Comparison of ENCODE assay signal across 19 cellular contexts in the genomic region with DNA sequence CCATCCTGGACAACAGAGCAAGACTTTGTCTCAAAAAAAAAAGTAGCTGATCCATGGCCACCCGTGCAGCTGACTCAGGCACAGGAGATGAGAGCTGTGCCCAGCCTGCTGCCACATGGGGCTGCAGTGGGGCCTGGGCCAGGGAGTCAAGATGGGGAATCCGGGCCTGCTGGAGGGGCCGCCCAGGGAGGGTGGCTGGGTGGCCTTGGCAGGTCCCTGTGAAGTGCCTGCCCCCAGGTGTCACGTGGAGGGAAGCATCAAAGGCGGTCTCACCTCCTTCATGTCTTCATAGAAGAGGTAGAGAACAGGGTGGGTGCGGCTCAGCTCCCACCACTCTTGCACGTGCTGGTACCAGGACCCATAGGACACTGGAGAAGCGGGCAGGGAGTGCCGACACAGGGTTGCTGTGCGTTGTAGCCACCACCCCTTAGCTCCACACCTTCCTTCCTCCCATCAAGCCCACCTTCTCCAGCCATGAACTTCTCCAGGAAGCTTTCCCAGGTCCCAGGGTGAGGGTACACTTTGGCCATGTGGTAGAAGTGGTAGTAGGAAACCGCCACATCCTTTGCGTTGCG. TPM values are rescaled to one million over a fixed set of nuclear protein-coding genes. Genes with fewer than 3 reads are reported as not detected.
DNase-seq lines count a peak whose midpoint lies in the region; ATAC-seq and TF ChIP-seq lines count a peak whose summit lies in the region.
"Had no signal": no experiment of that assay in that cellular context is flagged by ENCODE, and none has a peak within 500 bp of the region (broad histone marks: within the 10 kb centered on the region; RNA-seq: fewer than 3 reads in every experiment).

No MANE protein-coding gene starts in this region.

- DNase-seq in activated CD4-positive, alpha-beta T cell treated with anti-CD3 and anti-CD28 coated beads, Interleukin-2, amount 10 ng/mL, durations not matched to agents 7 days and 5 days, result no peak
- DNase-seq in activated CD4-positive, alpha-beta T cell treated with anti-CD3 and anti-CD28 coated beads for 4 hours, result no peak
- DNase-seq in CD14-positive monocyte (ENCODE audit: low spot score) (peak; percentile 12), foreskin keratinocyte (no peak), globus pallidus (ENCODE audit: low spot score) (no peak)
- DNase-seq in activated naive CD8-positive, alpha-beta T cell treated with anti-CD3 and anti-CD28 coated beads for 36 hours, result no peak
- no peak for DNase-seq in naive thymus-derived CD8-positive, alpha-beta T cell
- DNase-seq: AML-193, Calu3, DMS53, NCI-H1092 treated with DMSO at 0.1 percent for 48 hours, NCI-H2081, NCI-H748 treated with DMSO at 0.1 percent for 48 hours had no signal

- no peak overlapping the region for H3K27ac ChIP-seq in foreskin keratinocyte
- H3K27ac ChIP-seq: 22Rv1 had no signal

- H3K4me1 Mint-ChIP-seq in activated CD4-positive, alpha-beta T cell treated with anti-CD3 and anti-CD28 coated beads, Interleukin-2, amount 10 ng/mL, durations not matched to agents 7 days and 5 days, result peaks cover 7% of the 10 kb centered on the region
- H3K4me1 Mint-ChIP-seq in CD14-positive monocyte, result peaks cover 19% of the 10 kb centered on the region
- H3K4me1 Mint-ChIP-seq in activated naive CD8-positive, alpha-beta T cell treated with anti-CD3 and anti-CD28 coated beads for 36 hours, result peaks cover 12% of the 10 kb centered on the region
- peaks cover 2 to 20% (median 10%) of the 10 kb centered on the region in 4 donors for H3K4me1 Mint-ChIP-seq in naive thymus-derived CD8-positive, alpha-beta T cell

- intact Hi-C loops in CD14-positive monocyte (cut with micrococcal nuclease), result no loop called here

- no peaks in the 10 kb centered on the region for H3K27me3 ChIP-seq in foreskin keratinocyte

- H3K36me3 Mint-ChIP-seq in activated CD4-positive, alpha-beta T cell treated with anti-CD3 and anti-CD28 coated beads, Interleukin-2, amount 10 ng/mL, durations not matched to agents 7 days and 5 days (ENCODE audit: low read depth), result peaks cover 17% of the 10 kb centered on the region
- H3K36me3 Mint-ChIP-seq in CD14-positive monocyte, result peaks cover 50 to 51% of the 10 kb centered on the region in 2 donors
- H3K36me3 Mint-ChIP-seq in activated naive CD8-positive, alpha-beta T cell treated with anti-CD3 and anti-CD28 coated beads for 36 hours, result peaks cover 5% of the 10 kb centered on the region
- H3K36me3 Mint-ChIP-seq in naive thymus-derived CD8-positive, alpha-beta T cell, result peaks cover 0 to 45% (median 4%) of the 10 kb centered on the region in 3 donors

- no peaks in the 10 kb centered on the region for H3K9me3 Mint-ChIP-seq in activated CD4-positive, alpha-beta T cell treated with anti-CD3 and anti-CD28 coated beads, Interleukin-2, amount 10 ng/mL, durations not matched to agents 7 days and 5 days
- H3K9me3 Mint-ChIP-seq in CD14-positive monocyte, result no peaks in the 10 kb centered on the region
- H3K9me3 Mint-ChIP-seq in activated naive CD8-positive, alpha-beta T cell treated with anti-CD3 and anti-CD28 coated beads for 36 hours, result no peaks in the 10 kb centered on the region
- H3K9me3 Mint-ChIP-seq in naive thymus-derived CD8-positive, alpha-beta T cell, result no peaks in the 10 kb centered on the region

- H3K4me3 Mint-ChIP-seq in activated CD4-positive, alpha-beta T cell treated with anti-CD3 and anti-CD28 coated beads, Interleukin-2, amount 10 ng/mL, durations not matched to agents 7 days and 5 days, result no peak overlapping the region
- no peak overlapping the region for H3K4me3 Mint-ChIP-seq in CD14-positive monocyte
- H3K4me3 Mint-ChIP-seq in activated naive CD8-positive, alpha-beta T cell treated with anti-CD3 and anti-CD28 coated beads for 36 hours, result no peak overlapping the region
- H3K4me3 Mint-ChIP-seq in naive thymus-derived CD8-positive, alpha-beta T cell, result no peak overlapping the region

- CTCF ChIA-PET in activated CD4-positive, alpha-beta T cell treated with anti-CD3 and anti-CD28 coated beads, Interleukin-2, amount 10 ng/mL, durations not matched to agents 7 days and 5 days (lab: Charles Lee), result interaction anchor here (2.8 kb wide), 1 partner anchor 11 kb away, joined by 10 read pairs; no protein-coding TSS in a partner anchor

- no peaks in the 10 kb centered on the region for H3K4me1 ChIP-seq in foreskin keratinocyte

- TF ChIP-seq CTCF in CD14-positive monocyte (IDR thresholded peaks at IDR 0.05) (no peak), foreskin keratinocyte (conservative IDR thresholded peaks at IDR 0.05) (no peak)

- H3K27ac Mint-ChIP-seq in activated CD4-positive, alpha-beta T cell treated with anti-CD3 and anti-CD28 coated beads, Interleukin-2, amount 10 ng/mL, durations not matched to agents 7 days and 5 days, result peak overlapping the region; percentile 31
- no peak overlapping the region for H3K27ac Mint-ChIP-seq in CD14-positive monocyte
- peak overlapping the region; percentile 74 for H3K27ac Mint-ChIP-seq in activated naive CD8-positive, alpha-beta T cell treated with anti-CD3 and anti-CD28 coated beads for 36 hours
- H3K27ac Mint-ChIP-seq in naive thymus-derived CD8-positive, alpha-beta T cell, result peak overlapping the region in 8 of 10 donors; percentile 29 to 82 (median 72)

- ATAC-seq in naive thymus-derived CD8-positive, alpha-beta T cell, result no peak
- ATAC-seq in GM21717 (IDR thresholded peaks at IDR 0.05; ENCODE audit: unreplicated experiment) (no peak), foreskin keratinocyte (no peak)
- ATAC-seq: Right ventricle myocardium inferior had no signal

- no peaks in the 10 kb centered on the region for H3K27me3 Mint-ChIP-seq in activated CD4-positive, alpha-beta T cell treated with anti-CD3 and anti-CD28 coated beads, Interleukin-2, amount 10 ng/mL, durations not matched to agents 7 days and 5 days
- H3K27me3 Mint-ChIP-seq in CD14-positive monocyte (ENCODE audit: low read depth in 3 of 3), result peaks cover 0 to 4% (median 3%) of the 10 kb centered on the region in 3 donors
- no peaks in the 10 kb centered on the region for H3K27me3 Mint-ChIP-seq in activated naive CD8-positive, alpha-beta T cell treated with anti-CD3 and anti-CD28 coated beads for 36 hours
- no peaks in the 10 kb centered on the region for H3K27me3 Mint-ChIP-seq in naive thymus-derived CD8-positive, alpha-beta T cell

- POLR2A ChIA-PET in activated CD4-positive, alpha-beta T cell treated with anti-CD3 and anti-CD28 coated beads, Interleukin-2, amount 10 ng/mL, durations not matched to agents 7 days and 5 days (lab: Charles Lee), result interaction anchor here (0.6 kb wide), 1 partner anchor 13 kb away, joined by 3 read pairs; no protein-coding TSS in a partner anchor
- POLR2A ChIA-PET in naive thymus-derived CD8-positive, alpha-beta T cell (lab: Charles Lee), result no interaction called here

RNA-seq across cellular contexts. Expression of gene SULT1A2, which starts 3.8 kb away (rescaled TPM):
- total RNA-seq in activated CD4-positive, alpha-beta T cell treated with anti-CD3 and anti-CD28 coated beads, Interleukin-2, amount 10 ng/mL, durations not matched to agents 7 days and 5 days, result under 1 TPM; 0.27 to 0.50 TPM
- polyA plus RNA-seq in CD14-positive monocyte (1 to 10 TPM in 1 of 2 donors, not detected in 1; 1.1 TPM), foreskin keratinocyte (0.06 TPM in 2 replicates)
- under 1 TPM; 0.24 to 0.68 TPM for total RNA-seq in activated naive CD8-positive, alpha-beta T cell treated with anti-CD3 and anti-CD28 coated beads for 36 hours
- total RNA-seq in naive thymus-derived CD8-positive, alpha-beta T cell, result 1 to 10 TPM in 1 of 2 experiments, under 1 TPM in 1; 0.66 to 2.1 TPM
- polyA plus RNA-seq in naive thymus-derived CD8-positive, alpha-beta T cell, result not detected
- 0.25 TPM in 1 of 2 replicates, not detected in the other for total RNA-seq in foreskin keratinocyte

RNA-seq across cellular contexts. Expression of gene SULT1A1, which starts 16.8 kb away (rescaled TPM):
- total RNA-seq in activated CD4-positive, alpha-beta T cell treated with anti-CD3 and anti-CD28 coated beads, Interleukin-2, amount 10 ng/mL, durations not matched to agents 7 days and 5 days, result 10 to 100 TPM; 11.1 to 11.3 TPM
- polyA plus RNA-seq in CD14-positive monocyte, result 100 to 1,000 TPM; 320 to 362 TPM
- 10 to 100 TPM; 11.6 to 13.3 TPM for total RNA-seq in activated naive CD8-positive, alpha-beta T cell treated with anti-CD3 and anti-CD28 coated beads for 36 hours
- 10 to 100 TPM; 20.5 to 20.9 TPM for total RNA-seq in naive thymus-derived CD8-positive, alpha-beta T cell
- 10 to 100 TPM in 1 of 3 donors, 1 to 10 TPM in 2; 3.3 to 12.6 (median 9.7) TPM for polyA plus RNA-seq in naive thymus-derived CD8-positive, alpha-beta T cell
- 1.6 and 1.8 TPM in 2 replicates for total RNA-seq in foreskin keratinocyte
- 1.8 TPM in 2 replicates for polyA plus RNA-seq in foreskin keratinocyte

RNA-seq across cellular contexts. Expression of gene SGF29, which starts 39.3 kb away (rescaled TPM):
- 10 to 100 TPM; 49.3 to 60.6 TPM for total RNA-seq in activated CD4-positive, alpha-beta T cell treated with anti-CD3 and anti-CD28 coated beads, Interleukin-2, amount 10 ng/mL, durations not matched to agents 7 days and 5 days
- polyA plus RNA-seq in CD14-positive monocyte, result 10 to 100 TPM; 18.8 to 24.3 TPM
- total RNA-seq in activated naive CD8-positive, alpha-beta T cell treated with anti-CD3 and anti-CD28 coated beads for 36 hours, result 10 to 100 TPM; 27.7 to 30.0 TPM
- total RNA-seq in naive thymus-derived CD8-positive, alpha-beta T cell, result 10 to 100 TPM; 68.3 to 73.0 TPM
- polyA plus RNA-seq in naive thymus-derived CD8-positive, alpha-beta T cell, result 10 to 100 TPM; 48.3 to 71.7 (median 50.4) TPM
- 19.2 and 25.9 TPM in 2 replicates for total RNA-seq in foreskin keratinocyte
- polyA plus RNA-seq in foreskin keratinocyte, result 16.8 and 20.3 TPM in 2 replicates

RNA-seq across cellular contexts. Expression of gene NPIPB8, which starts 44.8 kb away (rescaled TPM):
- total RNA-seq in activated CD4-positive, alpha-beta T cell treated with anti-CD3 and anti-CD28 coated beads, Interleukin-2, amount 10 ng/mL, durations not matched to agents 7 days and 5 days, result under 1 TPM in 1 of 2 experiments, not detected in 1; 0.44 TPM
- not detected for polyA plus RNA-seq in CD14-positive monocyte
- total RNA-seq in activated naive CD8-positive, alpha-beta T cell treated with anti-CD3 and anti-CD28 coated beads for 36 hours, result under 1 TPM in 1 of 2 experiments, not detected in 1; 0.39 TPM
- total RNA-seq in naive thymus-derived CD8-positive, alpha-beta T cell, result 1 to 10 TPM; 4.5 to 5.4 TPM
- polyA plus RNA-seq in naive thymus-derived CD8-positive, alpha-beta T cell, result under 1 TPM in 1 of 3 donors, not detected in 2; 0.53 TPM
- 0.46 and 0.48 TPM in 2 replicates for total RNA-seq in foreskin keratinocyte
- polyA plus RNA-seq in foreskin keratinocyte, result not detected in 2 replicates
- total RNA-seq: H1, NCI-H460, Right ventricle myocardium inferior had no signal

RNA-seq across cellular contexts. Expression of gene NUPR1, which starts 54.3 kb away (rescaled TPM):
- total RNA-seq in activated CD4-positive, alpha-beta T cell treated with anti-CD3 and anti-CD28 coated beads, Interleukin-2, amount 10 ng/mL, durations not matched to agents 7 days and 5 days, result not detected
- polyA plus RNA-seq in CD14-positive monocyte, result 1 to 10 TPM in 1 of 2 donors, not detected in 1; 1.9 TPM
- total RNA-seq in activated naive CD8-positive, alpha-beta T cell treated with anti-CD3 and anti-CD28 coated beads for 36 hours, result not detected
- total RNA-seq in naive thymus-derived CD8-positive, alpha-beta T cell, result under 1 TPM in 1 of 2 experiments, not detected in 1; 0.05 TPM
- not detected for polyA plus RNA-seq in naive thymus-derived CD8-positive, alpha-beta T cell
- 23.7 and 35.2 TPM in 2 replicates for total RNA-seq in foreskin keratinocyte
- 51.7 and 75.5 TPM in 2 replicates for polyA plus RNA-seq in foreskin keratinocyte
- total RNA-seq: OCI-LY7 had no signal

Comparison
In these comparisons a context has a peak if more than half of its experiments do, and no peak if none do; other contexts are left out.
1. H3K27ac Mint-ChIP-seq: peak in activated CD4-positive, alpha-beta T cell treated with anti-CD3 and anti-CD28 coated beads, Interleukin-2, amount 10 ng/mL, durations not matched to agents 7 days and 5 days (single experiment), activated naive CD8-positive, alpha-beta T cell treated with anti-CD3 and anti-CD28 coated beads for 36 hours (single experiment) and naive thymus-derived CD8-positive, alpha-beta T cell (8 of 10); none in CD14-positive monocyte (0 of 7).